ENCODE assay signal across 1 cellular context in genomic region chr3:119681279-119681678, GRCh38.
A peak's percentile ranks its signal among the peaks of the same experiment; 100 is the strongest.
TF ChIP-seq lines count a peak whose summit lies in the region.

No MANE protein-coding gene starts in this region.

TF ChIP-seq in K562, 482 proteins besides CTCF, POLR2A, EP300 and RAD21 (continued from another document):
- peak; percentile 76 for TF ChIP-seq HMBOX1 (IDR thresholded peaks at IDR 0.05)
